In the genomic region with DNA sequence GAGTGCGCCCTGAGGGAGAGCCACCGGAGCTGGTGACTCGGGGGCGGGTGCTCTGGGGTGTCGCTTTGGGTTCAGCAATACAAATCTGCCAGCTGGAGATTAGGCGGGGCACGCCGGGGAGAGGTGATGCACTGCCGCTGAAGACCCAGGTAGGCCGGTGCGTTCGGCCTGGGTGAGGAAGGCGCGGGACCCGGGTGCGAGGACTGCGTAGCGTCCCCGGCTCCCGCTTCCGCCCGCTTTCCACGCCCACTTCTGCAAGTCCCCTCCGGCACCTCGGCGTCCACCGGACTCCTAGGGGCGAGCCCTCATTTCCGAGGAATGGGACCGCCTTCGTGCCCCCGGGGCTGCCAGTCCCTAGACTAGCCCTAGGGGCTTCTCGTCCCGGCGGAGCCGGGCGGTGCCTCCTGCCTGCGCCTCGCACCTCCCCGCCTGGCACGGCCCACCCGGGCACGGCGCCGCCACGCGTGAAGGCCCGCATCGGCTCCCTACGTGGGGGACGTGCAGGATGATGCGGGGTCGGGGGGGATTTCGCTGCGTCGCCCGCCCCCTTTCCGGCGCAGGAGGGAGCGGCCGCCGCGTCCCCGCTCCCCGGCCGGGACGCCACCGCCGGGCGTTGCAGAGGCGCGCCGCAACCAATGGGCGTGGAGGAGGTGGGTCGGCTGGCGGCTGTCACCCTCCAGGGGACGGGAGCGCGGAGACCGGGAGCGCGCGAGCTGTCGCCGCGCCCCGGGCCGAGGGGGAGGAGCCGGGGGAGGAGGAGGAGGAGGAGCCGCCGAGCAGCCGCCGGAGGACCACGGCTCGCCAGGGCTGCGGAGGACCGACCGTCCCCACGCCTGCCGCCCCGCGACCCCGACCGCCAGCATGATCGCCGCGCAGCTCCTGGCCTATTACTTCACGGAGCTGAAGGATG, we compare ENCODE assay signal across 1 cellular context.
TF ChIP-seq lines count a peak whose summit lies in the region.

No MANE protein-coding gene starts in this region.

TF ChIP-seq in HCT116, 20 proteins besides CTCF, POLR2A, EP300 and RAD21 (continued from another document):
- no peak for TF ChIP-seq ZNF274 (IDR thresholded peaks at IDR 0.05; ENCODE audit: low read depth, low read length)
- TF ChIP-seq SP1 (IDR thresholded peaks at IDR 0.05; ENCODE audit: low read depth) = peak; percentile 17; the same call in 1 of the 2 replicates
- no peak for TF ChIP-seq YY1 (IDR thresholded peaks at IDR 0.05; ENCODE audit: extremely low read depth, insufficient replicate concordance, low read depth, low read length)
- no peak for TF ChIP-seq CEBPB (IDR thresholded peaks at IDR 0.05; ENCODE audit: low read depth)
- no peak for TF ChIP-seq SRF (IDR thresholded peaks at IDR 0.05; ENCODE audit: low read depth)
- TF ChIP-seq POLR2AphosphoS5 (IDR thresholded peaks at IDR 0.05; ENCODE audit: low read depth, low read length) = peak; percentile 49; the same call in 1 of the 2 replicates
- peak; percentile 67 for TF ChIP-seq ZFX (IDR thresholded peaks at IDR 0.05)
- no peak for TF ChIP-seq ATF3 (IDR thresholded peaks at IDR 0.05)
- TF ChIP-seq EGR1 (IDR thresholded peaks at IDR 0.05; ENCODE audit: low read depth) = no peak
TF ChIP-seq in HCT116: peak in this region for 5.
